In the genomic region with DNA sequence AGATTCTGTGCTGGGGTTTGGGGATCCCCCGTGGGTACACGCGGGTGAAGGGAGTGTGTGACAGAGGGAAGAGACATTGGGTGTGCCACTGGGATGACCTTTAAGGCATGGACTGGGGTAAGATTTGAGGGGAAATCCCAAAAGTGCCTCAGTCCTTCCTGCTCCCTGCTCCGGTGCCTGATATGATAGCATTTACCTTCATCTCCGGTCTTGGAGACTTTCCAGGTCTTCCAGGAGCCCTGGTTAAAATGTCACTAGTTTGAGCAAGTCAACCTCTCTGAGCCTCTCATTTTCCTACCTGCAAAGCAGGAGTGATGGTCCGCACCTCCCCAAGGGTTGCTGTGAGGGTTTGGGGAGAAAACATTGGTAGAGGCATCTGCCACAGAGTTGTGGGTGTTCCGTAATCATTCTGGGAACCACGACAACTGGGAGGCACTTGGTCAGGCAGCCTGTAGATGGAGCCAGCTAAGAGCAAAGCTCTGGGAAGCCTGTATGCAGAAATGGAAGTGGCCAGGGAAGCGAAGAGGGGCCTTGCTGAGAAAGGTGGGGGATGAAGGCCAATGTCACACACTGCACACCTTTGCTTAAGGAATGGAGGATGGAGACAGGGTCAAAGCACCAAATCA, we compare ENCODE assay signal across 13 cellular contexts. TPM values are rescaled to one million over a fixed set of nuclear protein-coding genes. Genes with fewer than 3 reads are reported as not detected.
DNase-seq lines count a peak whose midpoint lies in the region; ATAC-seq and TF ChIP-seq lines count a peak whose summit lies in the region.
"Had no signal": no experiment of that assay in that cellular context is flagged by ENCODE, and none has a peak within 500 bp of the region (broad histone marks: within the 10 kb centered on the region; RNA-seq: fewer than 3 reads in every experiment).

No MANE protein-coding gene starts in this region.

- WGBS in mammary epithelial cell (ENCODE audit: low coverage, missing lambda C conversion rate): 94% methylated on average over 9 of the region's 9 CpGs
- WGBS in esophagus squamous epithelium, 2 donors: 78 to 82% methylated on average over 4 to 5 of the region's 9 CpGs

- no TSS peak for BruUV-seq in mammary epithelial cell (replicated peaks; lab: Mats Ljungman, UMichigan)

- no peak for ATAC-seq in HG02852 (IDR thresholded peaks at IDR 0.05; ENCODE audit: unreplicated experiment)
- ATAC-seq: activated T-cell treated with anti-CD3 and anti-CD28 coated beads, Interleukin-2, amount 50 U/mL, for 72 hours had no signal

- TF ChIP-seq CTCF in AG09319 (IDR thresholded peaks at IDR 0.05; ENCODE audit: low read depth, low read length): peak; percentile 26
- peak; percentile 16 to 30 for TF ChIP-seq CTCF in mammary epithelial cell (conservative IDR thresholded peaks at IDR 0.05 in 1 of 2, IDR thresholded peaks at IDR 0.05 in 1 of 2; ENCODE audit: extremely low read depth in 1 of 2, insufficient read depth in 1 of 2, low read depth in 1 of 2, low read length in 2 of 2)
- TF ChIP-seq CTCF in kidney epithelial cell (IDR thresholded peaks at IDR 0.05; ENCODE audit: insufficient read depth, low read length, poor library complexity, severe bottlenecking): peak; percentile 18
- no peak for TF ChIP-seq CTCF in esophagus squamous epithelium (IDR thresholded peaks at IDR 0.05)

- H3K4me1 ChIP-seq in mammary epithelial cell (ENCODE audit: insufficient read depth, low read length): no peaks in the 10 kb centered on the region
- H3K4me1 ChIP-seq in esophagus squamous epithelium: no peaks in the 10 kb centered on the region

- no peak for TF ChIP-seq POLR2A in esophagus squamous epithelium (IDR thresholded peaks at IDR 0.05)

- in situ Hi-C loops in mammary epithelial cell (cut with MboI; ENCODE audit: low sequenced_read_pairs in 2 of 2): no loop called here

- dilution Hi-C loops in mammary epithelial cell (cut with HindIII; ENCODE audit: low sequenced_read_pairs): loop anchor here (5.0 kb wide), 1 partner anchor 33 kb away; no protein-coding TSS in a partner anchor

- H4K20me1 ChIP-seq in mammary epithelial cell (ENCODE audit: insufficient read depth, low read length): no peaks in the 10 kb centered on the region

- CTCF ChIA-PET in mammary epithelial cell (lab: Charles Lee; ENCODE audit: low non-redundant PET): interaction anchor here (0.5 to 0.7 kb wide), 2 partner anchors 14 to 847 kb away, joined by 5 read pairs; no protein-coding TSS in a partner anchor

- H3K4me2 ChIP-seq in mammary epithelial cell (ENCODE audit: insufficient read depth, low read depth, low read length): no peak overlapping the region

- H3K27me3 ChIP-seq in mammary epithelial cell (ENCODE audit: insufficient read depth, low read length): no peaks in the 10 kb centered on the region
- no peaks in the 10 kb centered on the region for H3K27me3 ChIP-seq in kidney epithelial cell (ENCODE audit: control insufficient read depth, insufficient read depth, low read length)
- no peaks in the 10 kb centered on the region for H3K27me3 ChIP-seq in esophagus squamous epithelium
- H3K27me3 ChIP-seq: testis had no signal

- DNase-seq in AG09319 (ENCODE audit: extremely low read depth, low read depth) (no peak), HuH-7.5 (ENCODE audit: low spot score) (peak; percentile 43), mammary epithelial cell (no peak), kidney epithelial cell (ENCODE audit: low read depth) (no peak), NCI-H1436 (lab: John Stamatoyannopoulos, UW) (no peak), esophagus squamous epithelium (lab: John Stamatoyannopoulos, UW) (no peak), NCI-H524 treated with DMSO at 0.1 percent for 48 hours (lab: John Stamatoyannopoulos, UW) (no peak)
- DNase-seq: activated T-cell treated with anti-CD3 and anti-CD28 coated beads, Interleukin-2, amount 50 U/mL, for 72 hours; KG1; NCI-H526 treated with DMSO at 0.1 percent for 48 hours; testis had no signal

- H3K4me3 ChIP-seq in mammary epithelial cell (replicated peaks in 1 of 3; ENCODE audit: insufficient read depth in 1 of 3, low read depth in 2 of 3, low read length in 3 of 3) (no peak overlapping the region), kidney epithelial cell (ENCODE audit: low read depth, low read length) (no peak overlapping the region), esophagus squamous epithelium (no peak overlapping the region)
- H3K4me3 ChIP-seq: testis had no signal

- H3K79me2 ChIP-seq in mammary epithelial cell (ENCODE audit: insufficient read depth, low read length): no peaks in the 10 kb centered on the region
- H3K79me2 ChIP-seq: parathyroid adenoma had no signal

- H3K27ac ChIP-seq in mammary epithelial cell (ENCODE audit: insufficient read depth, low read depth, low read length): no peak overlapping the region
- no peak overlapping the region for H3K27ac ChIP-seq in esophagus squamous epithelium
- H3K27ac ChIP-seq: parathyroid adenoma, testis had no signal

- H3K36me3 ChIP-seq in mammary epithelial cell (ENCODE audit: insufficient read depth, low read length): no peaks in the 10 kb centered on the region
- H3K36me3 ChIP-seq in kidney epithelial cell (ENCODE audit: control insufficient read depth, insufficient read depth, low read length): no peaks in the 10 kb centered on the region
- peaks cover 0 to 23% (median 0%) of the 10 kb centered on the region in 3 donors for H3K36me3 ChIP-seq in esophagus squamous epithelium

- no peaks in the 10 kb centered on the region for H3K9me3 ChIP-seq in mammary epithelial cell (replicated peaks; ENCODE audit: insufficient read depth, low read length)
- H3K9me3 ChIP-seq in esophagus squamous epithelium: no peaks in the 10 kb centered on the region
- H3K9me3 ChIP-seq: testis had no signal

- H3K9ac ChIP-seq in mammary epithelial cell (ENCODE audit: insufficient read depth, low read length): no peak overlapping the region
- H3K9ac ChIP-seq: parathyroid adenoma had no signal

- H2AFZ ChIP-seq in mammary epithelial cell (ENCODE audit: low read depth, low read length): no peak overlapping the region
- H2AFZ ChIP-seq: parathyroid adenoma had no signal

- intact Hi-C loops in mammary epithelial cell (cut with micrococcal nuclease): no loop called here
- intact Hi-C loops in esophagus squamous epithelium (cut with DNase I): no loop called here

RNA-seq across cellular contexts. Expression of gene KIF23, which starts 33.9 kb away (rescaled TPM):
- 10 to 100 TPM; 14.7 to 55.8 TPM for total RNA-seq in mammary epithelial cell
- 33.1 TPM for polyA plus RNA-seq in mammary epithelial cell
- polyA minus RNA-seq in mammary epithelial cell: 26.7 TPM
- total RNA-seq in kidney epithelial cell: 8.6 and 12.3 TPM in 2 replicates
- 10 to 100 TPM; 13.5 to 33.2 (median 13.9) TPM for total RNA-seq in esophagus squamous epithelium

Comparison
In these comparisons a context has a peak if more than half of its experiments do, and no peak if none do; other contexts are left out.
1. CTCF ChIP-seq: peak in AG09319 (single experiment), mammary epithelial cell (2 of 2) and kidney epithelial cell (single experiment); none in esophagus squamous epithelium (0 of 6).